In genomic region chr3:21995079-21995607, GRCh38 we compare ENCODE assay signal across 27 cellular contexts.
"Had no signal": no experiment of that assay in that cellular context is flagged by ENCODE, and none has a peak within 500 bp of the region (broad histone marks: within the 10 kb centered on the region; RNA-seq: fewer than 3 reads in every experiment).

No MANE protein-coding gene starts in this region.

- H3K27me3 Mint-ChIP-seq: central memory CD8-positive, alpha-beta T cell; memory B cell; natural killer cell treated with Interleukin-12 subunit alpha and Interleukin-12 subunit beta and Interleukin-15 and Interleukin-18, amount 100 ng/mL, for 72 hours; progenitor cell of endocrine pancreas; stimulated activated naive CD8-positive, alpha-beta T cell treated with anti-CD3 and anti-CD28 coated beads, Interleukin-15, Interleukin-2, amounts not matched to agents 100 ng/mL and 50 ng/mL, for 24 hours had no signal

- H3K9me3 Mint-ChIP-seq: memory B cell; stimulated activated naive CD8-positive, alpha-beta T cell treated with anti-CD3 and anti-CD28 coated beads, Interleukin-15, Interleukin-2, amounts not matched to agents 100 ng/mL and 50 ng/mL, for 24 hours had no signal

- H3K27me3 ChIP-seq: esophagus muscularis mucosa, foreskin keratinocyte, gastroesophageal sphincter, heart left ventricle, suprapubic skin, transverse colon had no signal

- H3K36me3 Mint-ChIP-seq: memory B cell; natural killer cell treated with Interleukin-12 subunit alpha and Interleukin-12 subunit beta and Interleukin-15 and Interleukin-18, amount 100 ng/mL, for 72 hours had no signal

- H3K4me1 ChIP-seq: esophagus muscularis mucosa, foreskin keratinocyte, gastroesophageal sphincter, heart left ventricle, parathyroid adenoma, suprapubic skin, transverse colon had no signal

- H3K4me1 Mint-ChIP-seq: central memory CD8-positive, alpha-beta T cell; memory B cell; neural crest cell had no signal

- DNase-seq: dermis blood vessel endothelial cell; effector memory CD4-positive, alpha-beta T cell; foreskin keratinocyte; heart left ventricle; hippocampal formation; kidney glomerular epithelial cell; stimulated activated CD4-positive, alpha-beta T cell treated with anti-CD3 and anti-CD28 coated beads, Interleukin-12 subunit alpha, Interleukin-12 subunit beta, amount 100 ng/mL, for 4 hours; stimulated activated CD4-positive, alpha-beta T cell treated with anti-CD3 and anti-CD28 coated beads, Interleukin-1b, Interleukin-23, amount 100 ng/mL, for 48 hours; stimulated activated CD4-positive, alpha-beta T cell treated with anti-CD3 and anti-CD28 coated beads, Interleukin-4, amount 100 ng/mL, for 1 hour; stimulated activated CD8-positive, alpha-beta memory T cell treated with anti-CD3 and anti-CD28 coated beads, Interleukin-4, amount 100 ng/mL, for 48 hours; transverse colon had no signal

- H3K36me3 ChIP-seq: esophagus muscularis mucosa, gastroesophageal sphincter, heart left ventricle, suprapubic skin, transverse colon had no signal

- H3K9ac ChIP-seq: parathyroid adenoma had no signal

- H3K9me3 ChIP-seq: esophagus muscularis mucosa, gastroesophageal sphincter, suprapubic skin, transverse colon had no signal

- H3K4me3 Mint-ChIP-seq: central memory CD8-positive, alpha-beta T cell; memory B cell; natural killer cell treated with Interleukin-12 subunit alpha and Interleukin-12 subunit beta and Interleukin-15 and Interleukin-18, amount 100 ng/mL, for 72 hours; neural crest cell; stimulated activated naive CD8-positive, alpha-beta T cell treated with anti-CD3 and anti-CD28 coated beads, Interleukin-15, Interleukin-2, amounts not matched to agents 100 ng/mL and 50 ng/mL, for 24 hours had no signal

- H3K27ac Mint-ChIP-seq: memory B cell; natural killer cell treated with Interleukin-12 subunit alpha and Interleukin-12 subunit beta and Interleukin-15 and Interleukin-18, amount 100 ng/mL, for 72 hours; progenitor cell of endocrine pancreas; stimulated activated naive CD8-positive, alpha-beta T cell treated with anti-CD3 and anti-CD28 coated beads, Interleukin-15, Interleukin-2, amounts not matched to agents 100 ng/mL and 50 ng/mL, for 24 hours had no signal

- FAIRE-seq: endothelial cell of umbilical vein, islet of Langerhans had no signal

- ATAC-seq: foreskin keratinocyte; natural killer cell treated with Interleukin-12 subunit alpha and Interleukin-12 subunit beta and Interleukin-15 and Interleukin-18, amount 100 ng/mL, for 72 hours; sciatic nerve had no signal

- H3K4me3 ChIP-seq: coronary artery, esophagus muscularis mucosa, gastroesophageal sphincter, heart left ventricle, lung, smooth muscle cell, suprapubic skin, transverse colon had no signal

- H3K27ac ChIP-seq: coronary artery, esophagus muscularis mucosa, foreskin keratinocyte, gastroesophageal sphincter, heart left ventricle, parathyroid adenoma, suprapubic skin, transverse colon had no signal
